9 cellular contexts compared by ENCODE assay signal in the genomic region with DNA sequence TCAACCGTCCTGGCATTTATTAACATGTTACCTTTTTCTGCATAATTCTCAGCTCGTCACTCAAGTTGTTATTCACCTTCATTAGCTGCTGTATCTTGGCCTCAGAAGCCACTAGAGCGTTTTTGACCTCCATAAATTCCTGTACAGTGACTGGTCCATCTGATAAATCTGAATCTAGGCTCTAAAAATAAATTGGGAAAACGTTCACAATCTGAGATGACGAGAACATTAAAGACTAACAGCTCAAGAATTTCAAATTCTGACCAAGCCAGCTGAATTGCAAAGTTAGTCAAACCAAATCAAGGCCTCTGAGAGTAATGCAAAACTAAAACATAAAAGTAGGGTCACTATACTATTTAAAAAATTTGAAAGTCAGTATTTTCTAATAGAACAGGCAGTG. TPM values are rescaled to one million over a fixed set of nuclear protein-coding genes. Genes with fewer than 3 reads are reported as not detected.
DNase-seq lines count a peak whose midpoint lies in the region; ATAC-seq and TF ChIP-seq lines count a peak whose summit lies in the region.
"Had no signal": no experiment of that assay in that cellular context is flagged by ENCODE, and none has a peak within 500 bp of the region (broad histone marks: within the 10 kb centered on the region; RNA-seq: fewer than 3 reads in every experiment).

No MANE protein-coding gene starts in this region.

- H2AFZ ChIP-seq in parathyroid adenoma: no peak overlapping the region

- peaks cover 13% of the 10 kb centered on the region for H3K4me1 Mint-ChIP-seq in WTC11

- H3K27me3 Mint-ChIP-seq in WTC11 (ENCODE audit: low read depth): no peaks in the 10 kb centered on the region
- H3K27me3 Mint-ChIP-seq: activated naive CD8-positive, alpha-beta T cell had no signal

- intact Hi-C loops in esophagus squamous epithelium (cut with DNase I): no loop called here
- intact Hi-C loops in posterior cingulate gyrus (cut with DNase I): no loop called here

- POLR2A ChIA-PET in WTC11 (lab: Charles Lee): no interaction called here

- H3K9ac ChIP-seq in parathyroid adenoma: no peak overlapping the region

- no peaks in the 10 kb centered on the region for H3K27me3 ChIP-seq in esophagus squamous epithelium
- H3K27me3 ChIP-seq in parathyroid adenoma (ENCODE audit: control insufficient read depth, insufficient read depth, low read length): no peaks in the 10 kb centered on the region

- ATAC-seq in WTC11: no peak

- peaks cover 32% of the 10 kb centered on the region for H3K36me3 Mint-ChIP-seq in WTC11

- peak overlapping the region; percentile 16 for H3K4me2 ChIP-seq in parathyroid adenoma (ENCODE audit: low read length)

- no peak overlapping the region for H3K27ac Mint-ChIP-seq in WTC11

- peaks cover 6 to 39% (median 6%) of the 10 kb centered on the region in 3 donors for H3K4me1 ChIP-seq in esophagus squamous epithelium
- peaks cover 8% of the 10 kb centered on the region for H3K4me1 ChIP-seq in parathyroid adenoma

- no peak for TF ChIP-seq POLR2A in esophagus squamous epithelium (IDR thresholded peaks at IDR 0.05)

- CTCF ChIA-PET in WTC11 (lab: Charles Lee): no interaction called here

- H3K4me3 ChIP-seq in esophagus squamous epithelium: no peak overlapping the region
- H3K4me3 ChIP-seq in parathyroid adenoma (ENCODE audit: low read depth, low read length): no peak overlapping the region

- H3K9me3 ChIP-seq in esophagus squamous epithelium: no peaks in the 10 kb centered on the region
- no peaks in the 10 kb centered on the region for H3K9me3 ChIP-seq in parathyroid adenoma (ENCODE audit: control insufficient read depth, low read length)

- no peaks in the 10 kb centered on the region for H3K9me3 Mint-ChIP-seq in WTC11

- peaks cover 21 to 100% (median 21%) of the 10 kb centered on the region in 3 donors for H3K36me3 ChIP-seq in esophagus squamous epithelium
- no peaks in the 10 kb centered on the region for H3K36me3 ChIP-seq in parathyroid adenoma (ENCODE audit: control insufficient read depth, insufficient read depth, low read length)

- DNase-seq in Caki2 (ENCODE audit: low read depth) (peak; percentile 32), RPMI7951 (ENCODE audit: low read depth) (peak; percentile 78), esophagus squamous epithelium (lab: John Stamatoyannopoulos, UW) (no peak), Ammon's horn (ENCODE audit: low spot score) (no peak), posterior cingulate gyrus (no peak), NCI-H82 treated with DMSO at 0.1 percent for 48 hours (lab: John Stamatoyannopoulos, UW; ENCODE audit: unreplicated experiment) (no peak), WTC11 (ENCODE audit: low spot score) (no peak)

- H3K79me2 ChIP-seq in parathyroid adenoma: no peaks in the 10 kb centered on the region

- no peak overlapping the region for H3K4me3 Mint-ChIP-seq in WTC11
- H3K4me3 Mint-ChIP-seq: activated naive CD8-positive, alpha-beta T cell had no signal

- H3K27ac ChIP-seq in esophagus squamous epithelium: peak overlapping the region in 3 of 4 donors; percentile 56 to 67 (median 56)
- H3K27ac ChIP-seq in parathyroid adenoma: no peak overlapping the region

- 74 to 80% methylated on average over 5 of the region's 5 CpGs for WGBS in esophagus squamous epithelium, 2 donors

- TF ChIP-seq CTCF in esophagus squamous epithelium (IDR thresholded peaks at IDR 0.05): no peak
- TF ChIP-seq CTCF in parathyroid adenoma (IDR thresholded peaks at IDR 0.05): no peak
- no peak for TF ChIP-seq CTCF in WTC11 (IDR thresholded peaks at IDR 0.05)

- in situ Hi-C loops in Caki2 (cut with HindIII; ENCODE audit: low pct_unique_long_range_greater_than_20kb, low sequenced_read_pairs): no loop called here

TF ChIP-seq in WTC11, 78 proteins besides CTCF, POLR2A, EP300 and RAD21:
- TF ChIP-seq HMGXB4 (CRISPR knock-in tag; IDR thresholded peaks at IDR 0.05): no peak
- TF ChIP-seq SP1 (CRISPR knock-in tag; conservative IDR thresholded peaks at IDR 0.05): no peak
- TF ChIP-seq ZSCAN18 (CRISPR knock-in tag; IDR thresholded peaks at IDR 0.05): no peak
- no peak for TF ChIP-seq SOX15 (CRISPR knock-in tag; IDR thresholded peaks at IDR 0.05)
- TF ChIP-seq, protein P1, sequence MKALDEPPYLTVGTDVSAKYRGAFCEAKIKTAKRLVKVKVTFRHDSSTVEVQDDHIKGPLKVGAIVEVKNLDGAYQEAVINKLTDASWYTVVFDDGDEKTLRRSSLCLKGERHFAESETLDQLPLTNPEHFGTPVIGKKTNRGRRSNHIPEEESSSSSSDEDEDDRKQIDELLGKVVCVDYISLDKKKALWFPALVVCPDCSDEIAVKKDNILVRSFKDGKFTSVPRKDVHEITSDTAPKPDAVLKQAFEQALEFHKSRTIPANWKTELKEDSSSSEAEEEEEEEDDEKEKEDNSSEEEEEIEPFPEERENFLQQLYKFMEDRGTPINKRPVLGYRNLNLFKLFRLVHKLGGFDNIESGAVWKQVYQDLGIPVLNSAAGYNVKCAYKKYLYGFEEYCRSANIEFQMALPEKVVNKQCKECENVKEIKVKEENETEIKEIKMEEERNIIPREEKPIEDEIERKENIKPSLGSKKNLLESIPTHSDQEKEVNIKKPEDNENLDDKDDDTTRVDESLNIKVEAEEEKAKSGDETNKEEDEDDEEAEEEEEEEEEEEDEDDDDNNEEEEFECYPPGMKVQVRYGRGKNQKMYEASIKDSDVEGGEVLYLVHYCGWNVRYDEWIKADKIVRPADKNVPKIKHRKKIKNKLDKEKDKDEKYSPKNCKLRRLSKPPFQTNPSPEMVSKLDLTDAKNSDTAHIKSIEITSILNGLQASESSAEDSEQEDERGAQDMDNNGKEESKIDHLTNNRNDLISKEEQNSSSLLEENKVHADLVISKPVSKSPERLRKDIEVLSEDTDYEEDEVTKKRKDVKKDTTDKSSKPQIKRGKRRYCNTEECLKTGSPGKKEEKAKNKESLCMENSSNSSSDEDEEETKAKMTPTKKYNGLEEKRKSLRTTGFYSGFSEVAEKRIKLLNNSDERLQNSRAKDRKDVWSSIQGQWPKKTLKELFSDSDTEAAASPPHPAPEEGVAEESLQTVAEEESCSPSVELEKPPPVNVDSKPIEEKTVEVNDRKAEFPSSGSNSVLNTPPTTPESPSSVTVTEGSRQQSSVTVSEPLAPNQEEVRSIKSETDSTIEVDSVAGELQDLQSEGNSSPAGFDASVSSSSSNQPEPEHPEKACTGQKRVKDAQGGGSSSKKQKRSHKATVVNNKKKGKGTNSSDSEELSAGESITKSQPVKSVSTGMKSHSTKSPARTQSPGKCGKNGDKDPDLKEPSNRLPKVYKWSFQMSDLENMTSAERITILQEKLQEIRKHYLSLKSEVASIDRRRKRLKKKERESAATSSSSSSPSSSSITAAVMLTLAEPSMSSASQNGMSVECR (CRISPR knock-in tag; IDR thresholded peaks at IDR 0.05; ENCODE audit: borderline replicate concordance): no peak
- no peak for TF ChIP-seq NR2C2 (CRISPR knock-in tag; IDR thresholded peaks at IDR 0.05)
- no peak for TF ChIP-seq ZNF512 (CRISPR knock-in tag; IDR thresholded peaks at IDR 0.05; ENCODE audit: borderline replicate concordance)
- no peak for TF ChIP-seq NR1H2 (CRISPR knock-in tag; IDR thresholded peaks at IDR 0.05)
TF ChIP-seq in WTC11: peak in this region for 0.

RNA-seq across cellular contexts. Expression of gene GIT2, which starts 45.0 kb away (rescaled TPM):
- total RNA-seq in Caki2 (2014; rRNA removed; shearing (Covaris generic); ENCODE audit: low replicate concordance): 4.5 and 8.0 TPM in 2 replicates
- 22.2 and 24.3 TPM in 2 replicates for total RNA-seq in RPMI7951 (2014; rRNA removed; shearing (Covaris generic))
- 10 to 100 TPM; 14.1 to 31.9 (median 21.0) TPM for total RNA-seq in esophagus squamous epithelium
- total RNA-seq in WTC11 (2021): 21.4 to 22.3 TPM (median 21.7 TPM) in 3 replicates

RNA-seq across cellular contexts. Expression of gene ANKRD13A, which starts 48.1 kb away (rescaled TPM):
- 5.7 and 6.7 TPM in 2 replicates for total RNA-seq in Caki2 (2014; rRNA removed; shearing (Covaris generic); ENCODE audit: low replicate concordance)
- total RNA-seq in RPMI7951 (2014; rRNA removed; shearing (Covaris generic)): 37.2 and 39.4 TPM in 2 replicates
- total RNA-seq in esophagus squamous epithelium (10 to 100 TPM; 67.6 to 92.9 (median 72.8) TPM), WTC11 (2021) (17.6 to 22.4 TPM (median 18.3 TPM) in 3 replicates)

RNA-seq across cellular contexts. Expression of gene TCHP, which starts 51.1 kb away (rescaled TPM):
- 2.0 and 5.2 TPM in 2 replicates for total RNA-seq in Caki2 (2014; rRNA removed; shearing (Covaris generic); ENCODE audit: low replicate concordance)
- 9.4 and 10.2 TPM in 2 replicates for total RNA-seq in RPMI7951 (2014; rRNA removed; shearing (Covaris generic))
- total RNA-seq in esophagus squamous epithelium: 10 to 100 TPM; 15.7 to 31.7 (median 20.0) TPM
- 7.9 to 10.1 TPM (median 10.0 TPM) in 3 replicates for total RNA-seq in WTC11 (2021)

Comparison
In these comparisons a context has a peak if more than half of its experiments do, and no peak if none do; other contexts are left out.
1. DNase-seq: peak in Caki2 (single experiment) and RPMI7951 (single experiment); none in esophagus squamous epithelium (single experiment), Ammon's horn (single experiment), posterior cingulate gyrus (0 of 10), NCI-H82 treated with DMSO at 0.1 percent for 48 hours (single experiment) and WTC11 (single experiment).